In genomic region chr6:160265869-160266476, GRCh38 we compare ENCODE assay signal across 13 cellular contexts. TPM values are rescaled to one million over a fixed set of nuclear protein-coding genes. Genes with fewer than 3 reads are reported as not detected.
A peak's percentile ranks its signal among the peaks of the same experiment; 100 is the strongest.
DNase-seq lines count a peak whose midpoint lies in the region; ATAC-seq, FAIRE-seq and TF ChIP-seq lines count a peak whose summit lies in the region.
"Had no signal": no experiment of that assay in that cellular context is flagged by ENCODE, and none has a peak within 500 bp of the region (broad histone marks: within the 10 kb centered on the region; RNA-seq: fewer than 3 reads in every experiment).

No MANE protein-coding gene starts in this region.

- intact Hi-C loops in CD14-positive monocyte (cut with micrococcal nuclease): no loop called here

- H3K9me3 Mint-ChIP-seq in CD14-positive monocyte: peaks cover 0 to 2% (median 0%) of the 10 kb centered on the region in 7 donors
- H3K9me3 Mint-ChIP-seq: stimulated activated naive B cell treated with anti-CD40 and anti-IgM and Interleukin-4, amounts not matched to agents 10 μg/mL and 1 μg/mL and 100 μg/mL, for 72 hours had no signal

- TF ChIP-seq CTCF in CD14-positive monocyte (IDR thresholded peaks at IDR 0.05): no peak

- peak; percentile 60 for FAIRE-seq in GM18507 (lab: Jason Lieb, UNC)

- H3K27ac Mint-ChIP-seq in CD14-positive monocyte: no peak overlapping the region
- H3K27ac Mint-ChIP-seq: stimulated activated naive B cell treated with anti-CD40 and anti-IgM and Interleukin-4, amounts not matched to agents 10 μg/mL and 1 μg/mL and 100 μg/mL, for 72 hours had no signal

- H3K27me3 Mint-ChIP-seq in CD14-positive monocyte (ENCODE audit: low read depth in 3 of 3): peaks cover 0 to 6% (median 2%) of the 10 kb centered on the region in 3 donors

- H3K4me3 Mint-ChIP-seq in CD14-positive monocyte: no peak overlapping the region
- H3K4me3 Mint-ChIP-seq: stimulated activated naive B cell treated with anti-CD40 and anti-IgM and Interleukin-4, amounts not matched to agents 10 μg/mL and 1 μg/mL and 100 μg/mL, for 72 hours had no signal

- DNase-seq in GM18507 (ENCODE audit: extremely low spot score, insufficient read length, low read depth) (no peak), RPMI7951 (ENCODE audit: low read depth) (peak; percentile 49), NCI-H69 (lab: John Stamatoyannopoulos, UW) (no peak), NCI-H1105 (lab: John Stamatoyannopoulos, UW) (no peak), CD14-positive monocyte (ENCODE audit: low spot score) (no peak)
- no peak for DNase-seq in stimulated activated CD4-positive, alpha-beta T cell treated with anti-CD3 and anti-CD28 coated beads, Interleukin-1b, Interleukin-23, amount 100 ng/mL, for 48 hours
- DNase-seq: adrenal gland; effector memory CD4-positive, alpha-beta T cell; NCI-H2081; stimulated activated naive B cell treated with anti-CD40 and anti-IgM and Interleukin-4, amounts not matched to agents 10 μg/mL and 1 μg/mL and 100 μg/mL, for 72 hours had no signal

- peak; percentile 55 for ATAC-seq in GM19468 (IDR thresholded peaks at IDR 0.05; ENCODE audit: extremely low read depth, unreplicated experiment)
- peak; percentile 84 for ATAC-seq in HG02981 (IDR thresholded peaks at IDR 0.05; ENCODE audit: unreplicated experiment)
- ATAC-seq: stimulated activated naive B cell treated with anti-CD40 and anti-IgM and Interleukin-4, amounts not matched to agents 10 μg/mL and 1 μg/mL and 100 μg/mL, for 72 hours had no signal

- no peaks in the 10 kb centered on the region for H3K36me3 Mint-ChIP-seq in CD14-positive monocyte
- H3K36me3 Mint-ChIP-seq: stimulated activated naive B cell treated with anti-CD40 and anti-IgM and Interleukin-4, amounts not matched to agents 10 μg/mL and 1 μg/mL and 100 μg/mL, for 72 hours had no signal

- H3K4me1 Mint-ChIP-seq in CD14-positive monocyte: no peaks in the 10 kb centered on the region

RNA-seq across cellular contexts. Expression of gene SLC22A2, which starts 7.4 kb away (rescaled TPM):
- not detected in 2 replicates for total RNA-seq in RPMI7951 (2014; rRNA removed; shearing (Covaris generic))
- polyA plus RNA-seq in CD14-positive monocyte: not detected
- total RNA-seq: adrenal gland, HT1080 had no signal
- polyA plus RNA-seq: adrenal gland had no signal
